Comparison of ENCODE assay signal across 12 cellular contexts in the genomic region with DNA sequence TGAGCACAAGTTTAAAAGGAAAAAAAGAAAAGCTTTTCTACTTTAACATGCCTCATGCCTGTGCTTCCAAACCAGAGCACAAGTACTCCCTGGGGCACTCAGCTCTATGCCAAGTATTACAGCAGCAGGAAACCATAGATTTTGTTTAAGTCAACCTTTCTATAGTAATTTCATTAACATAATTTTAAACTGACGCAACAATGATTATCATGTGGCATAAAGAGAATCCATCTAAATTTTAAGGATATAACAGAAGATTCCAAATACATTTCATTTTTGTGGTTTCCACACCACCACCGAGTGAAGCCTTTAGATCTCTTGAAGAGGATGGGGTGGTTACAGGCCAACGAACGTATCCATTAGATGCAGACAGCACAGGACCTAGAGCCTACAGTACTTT.
DNase-seq lines count a peak whose midpoint lies in the region; ATAC-seq, FAIRE-seq and TF ChIP-seq lines count a peak whose summit lies in the region.
"Had no signal": no experiment of that assay in that cellular context is flagged by ENCODE, and none has a peak within 500 bp of the region (broad histone marks: within the 10 kb centered on the region; RNA-seq: fewer than 3 reads in every experiment).

No MANE protein-coding gene starts in this region.

- H3K79me2 ChIP-seq in OCI-LY3 (ENCODE audit: low read length): peaks cover 62% of the 10 kb centered on the region
- H3K79me2 ChIP-seq in keratinocyte (ENCODE audit: control insufficient read depth, insufficient read depth, low read length): no peaks in the 10 kb centered on the region
- no peaks in the 10 kb centered on the region for H3K79me2 ChIP-seq in MM.1S (ENCODE audit: low read length)

- H3F3A ChIP-seq in MM.1S (ENCODE audit: insufficient read depth, low read length): no peaks in the 10 kb centered on the region

- dilution Hi-C loops in keratinocyte (cut with MboI; ENCODE audit: extremely low pct_ligation_motif_present, low sequenced_read_pairs): no loop called here

- in situ Hi-C loops in HAP-1 (cut with MboI; ENCODE audit: low sequenced_read_pairs): no loop called here

- FAIRE-seq in keratinocyte (lab: Jason Lieb, UNC): peak; percentile 67

- no peaks in the 10 kb centered on the region for H3K9me1 ChIP-seq in keratinocyte (ENCODE audit: control insufficient read depth, extremely low read depth, insufficient read depth, low read length)

- H3K9ac ChIP-seq in OCI-LY3 (ENCODE audit: low read length) (peak overlapping the region; percentile 70), keratinocyte (ENCODE audit: control insufficient read depth, extremely low read depth, insufficient read depth, low read length) (no peak overlapping the region), MM.1S (ENCODE audit: low read length) (no peak overlapping the region)

- no peak for DNase-seq in keratinocyte (ENCODE audit: low read depth, low spot score)
- DNase-seq in MM.1S: no peak
- no peak for DNase-seq in 8988T
- no peak for DNase-seq in globus pallidus (ENCODE audit: low spot score)
- DNase-seq in HAP-1 (ENCODE audit: low spot score in 2 of 2): no peak
- DNase-seq: activated T-cell treated with anti-CD3 and anti-CD28 coated beads, Interleukin-2, amount 50 U/mL, for 1 hour; PC-3; right cardiac atrium had no signal

- H3K4me3 ChIP-seq in OCI-LY3 (ENCODE audit: low read length) (peak overlapping the region; percentile 67), keratinocyte (ENCODE audit: control insufficient read depth in 2 of 3, extremely low read depth in 1 of 3, insufficient read depth in 2 of 3, low read depth in 1 of 3, low read length in 3 of 3) (peak overlapping the region in 1 of 3 experiments; percentile 5), MM.1S (ENCODE audit: low read length) (no peak overlapping the region), HAP-1 (no peak overlapping the region)
- H3K4me3 ChIP-seq: tibial nerve had no signal

- peak overlapping the region; percentile 93 for H3K27ac ChIP-seq in OCI-LY3 (ENCODE audit: low read length)
- H3K27ac ChIP-seq in keratinocyte (ENCODE audit: control insufficient read depth, insufficient read depth, low read length): peak overlapping the region; percentile 29
- no peak overlapping the region for H3K27ac ChIP-seq in MM.1S (ENCODE audit: low read length)

- ATAC-seq in GM18511 (IDR thresholded peaks at IDR 0.05; ENCODE audit: unreplicated experiment) (peak; percentile 21), GM21786 (IDR thresholded peaks at IDR 0.05; ENCODE audit: unreplicated experiment) (peak; percentile 17)

- H2AFZ ChIP-seq in OCI-LY3 (ENCODE audit: low read depth, low read length) (no peak overlapping the region), keratinocyte (ENCODE audit: control insufficient read depth, low read length) (no peak overlapping the region), MM.1S (ENCODE audit: low read length) (no peak overlapping the region)

- H3K9me3 ChIP-seq in OCI-LY3 (ENCODE audit: insufficient read depth, low read length): 0 out of 2 replicates have a peak, but pooled peaks cover 4% of the 10 kb centered on the region
- no peaks in the 10 kb centered on the region for H3K9me3 ChIP-seq in keratinocyte (ENCODE audit: control insufficient read depth, low read depth, low read length)
- no peaks in the 10 kb centered on the region for H3K9me3 ChIP-seq in MM.1S (replicated peaks; ENCODE audit: insufficient read depth, low read length)
- H3K9me3 ChIP-seq in HAP-1: no peaks in the 10 kb centered on the region
- H3K9me3 ChIP-seq: tibial nerve had no signal

- H3K36me3 ChIP-seq in OCI-LY3 (replicated peaks; ENCODE audit: low read depth, low read length) (peaks cover 18% of the 10 kb centered on the region), keratinocyte (ENCODE audit: control insufficient read depth in 2 of 2, extremely low read depth in 1 of 2, insufficient read depth in 2 of 2, low read length in 2 of 2) (no peaks in the 10 kb centered on the region), MM.1S (replicated peaks; ENCODE audit: insufficient read depth, low read length) (no peaks in the 10 kb centered on the region), HAP-1 (replicated peaks) (no peaks in the 10 kb centered on the region)
- H3K36me3 ChIP-seq: tibial nerve had no signal

- no peaks in the 10 kb centered on the region for H4K20me1 ChIP-seq in OCI-LY3 (ENCODE audit: insufficient read depth, low read length)
- no peaks in the 10 kb centered on the region for H4K20me1 ChIP-seq in keratinocyte (ENCODE audit: control insufficient read depth, extremely low read depth, insufficient read depth, low read length)
- no peaks in the 10 kb centered on the region for H4K20me1 ChIP-seq in MM.1S (ENCODE audit: insufficient read depth, low read length)

- H3K4me1 ChIP-seq in OCI-LY3 (ENCODE audit: low read length) (peaks cover 52% of the 10 kb centered on the region), keratinocyte (ENCODE audit: control insufficient read depth, extremely low read depth, insufficient read depth, low read length) (peaks cover 47% of the 10 kb centered on the region), MM.1S (ENCODE audit: low read length) (no peaks in the 10 kb centered on the region), HAP-1 (peaks cover 21% of the 10 kb centered on the region)

- TF ChIP-seq CTCF in OCI-LY3 (IDR thresholded peaks at IDR 0.05; ENCODE audit: low read depth, low read length): no peak
- no peak for TF ChIP-seq CTCF in keratinocyte (optimal IDR thresholded peaks at IDR 0.05 in 1 of 3, IDR thresholded peaks at IDR 0.05 in 1 of 3, conservative IDR thresholded peaks at IDR 0.05 in 1 of 3; ENCODE audit: extremely low read depth in 1 of 3, insufficient read depth in 2 of 3, low read length in 3 of 3)
- TF ChIP-seq CTCF in MM.1S (IDR thresholded peaks at IDR 0.05; ENCODE audit: low read length): no peak

- peak overlapping the region; percentile 92 for H3K4me2 ChIP-seq in OCI-LY3 (ENCODE audit: low read length)
- H3K4me2 ChIP-seq in keratinocyte (ENCODE audit: control insufficient read depth, extremely low read depth, insufficient read depth, low read depth, low read length): peak overlapping the region; percentile 56
- H3K4me2 ChIP-seq in MM.1S (ENCODE audit: low read depth, low read length): no peak overlapping the region

- H3K9me2 ChIP-seq in MM.1S (replicated peaks; ENCODE audit: insufficient read depth, low read length): no peaks in the 10 kb centered on the region

- H3K27me3 ChIP-seq in OCI-LY3 (ENCODE audit: low read depth, low read length) (no peaks in the 10 kb centered on the region), keratinocyte (ENCODE audit: control insufficient read depth, extremely low read depth, insufficient read depth, low read length) (no peaks in the 10 kb centered on the region), MM.1S (replicated peaks; ENCODE audit: insufficient read depth, low read length) (no peaks in the 10 kb centered on the region), HAP-1 (ENCODE audit: low read depth) (no peaks in the 10 kb centered on the region)
- H3K27me3 ChIP-seq: tibial nerve had no signal
